ENCODE assay signal across 22 cellular contexts in genomic region chr11:82577246-82577645, GRCh38.
"Had no signal": no experiment of that assay in that cellular context is flagged by ENCODE, and none has a peak within 500 bp of the region (broad histone marks: within the 10 kb centered on the region; RNA-seq: fewer than 3 reads in every experiment).

No MANE protein-coding gene starts in this region.

- ATAC-seq: activated T-cell treated with anti-CD3 and anti-CD28 coated beads, Interleukin-2, amount 50 U/mL, for 72 hours; body of pancreas; right cardiac atrium had no signal

- H3K4me3 Mint-ChIP-seq: activated CD4-positive, alpha-beta memory T cell treated with anti-CD3 and anti-CD28 coated beads, Interleukin-2, amount 10 ng/mL, durations not matched to agents 7 days and 5 days; activated naive CD8-positive, alpha-beta T cell; activated T-cell treated with anti-CD3 and anti-CD28 coated beads, Interleukin-2, amount 50 U/mL, for 72 hours; nephron progenitor cell; stimulated activated naive CD8-positive, alpha-beta T cell treated with anti-CD3 and anti-CD28 coated beads, Interleukin-15, Interleukin-2, amounts not matched to agents 100 ng/mL and 50 ng/mL, for 24 hours; type B pancreatic cell had no signal

- H3K27ac Mint-ChIP-seq: activated CD4-positive, alpha-beta memory T cell treated with anti-CD3 and anti-CD28 coated beads, Interleukin-2, amount 10 ng/mL, durations not matched to agents 7 days and 5 days; activated naive CD8-positive, alpha-beta T cell; activated T-cell treated with anti-CD3 and anti-CD28 coated beads, Interleukin-2, amount 50 U/mL, for 72 hours; nephron progenitor cell; stimulated activated naive CD8-positive, alpha-beta T cell treated with anti-CD3 and anti-CD28 coated beads, Interleukin-15, Interleukin-2, amounts not matched to agents 100 ng/mL and 50 ng/mL, for 24 hours; type B pancreatic cell had no signal

- H3K9me3 Mint-ChIP-seq: activated CD4-positive, alpha-beta memory T cell treated with anti-CD3 and anti-CD28 coated beads, Interleukin-2, amount 10 ng/mL, durations not matched to agents 7 days and 5 days; activated T-cell treated with anti-CD3 and anti-CD28 coated beads, Interleukin-2, amount 50 U/mL, for 72 hours; nephron progenitor cell; stimulated activated naive CD8-positive, alpha-beta T cell treated with anti-CD3 and anti-CD28 coated beads, Interleukin-15, Interleukin-2, amounts not matched to agents 100 ng/mL and 50 ng/mL, for 24 hours; type B pancreatic cell had no signal

- H3K27me3 Mint-ChIP-seq: activated CD4-positive, alpha-beta memory T cell treated with anti-CD3 and anti-CD28 coated beads, Interleukin-2, amount 10 ng/mL, durations not matched to agents 7 days and 5 days had no signal

- H3K36me3 Mint-ChIP-seq: activated naive CD8-positive, alpha-beta T cell; type B pancreatic cell had no signal

- H3K36me3 ChIP-seq: prostate gland, suprapubic skin had no signal

- H3K9me3 ChIP-seq: body of pancreas, prostate gland had no signal

- H3K27ac ChIP-seq: body of pancreas, prostate gland, suprapubic skin had no signal

- H3K4me1 ChIP-seq: body of pancreas, prostate gland, suprapubic skin had no signal

- H3K4me3 ChIP-seq: body of pancreas, prostate gland, suprapubic skin had no signal

- H3K4me1 Mint-ChIP-seq: activated CD4-positive, alpha-beta memory T cell treated with anti-CD3 and anti-CD28 coated beads, Interleukin-2, amount 10 ng/mL, durations not matched to agents 7 days and 5 days had no signal

- H3K27me3 ChIP-seq: body of pancreas, suprapubic skin had no signal

- DNase-seq: activated CD4-positive, alpha-beta memory T cell treated with anti-CD3 and anti-CD28 coated beads, Interleukin-2, amount 10 ng/mL, durations not matched to agents 7 days and 5 days; activated CD8-positive, alpha-beta memory T cell treated with anti-CD3 and anti-CD28 coated beads, Interleukin-2, amount 50 U/mL, for 4 hours; activated gamma-delta T cell; activated T-cell treated with anti-CD3 and anti-CD28 coated beads, Interleukin-2, amount 50 U/mL, for 72 hours; body of pancreas; central memory CD4-positive, alpha-beta T cell; cortex of kidney; effector CD8-positive, alpha-beta T cell; foreskin fibroblast; kidney glomerular epithelial cell; mesenchymal stem cell; nephron progenitor cell; right cardiac atrium; small intestine; stimulated activated CD4-positive, alpha-beta T cell treated with anti-CD3 and anti-CD28 coated beads, Interleukin-4, amount 100 ng/mL, for 24 hours; stimulated activated CD8-positive, alpha-beta memory T cell treated with anti-CD3 and anti-CD28 coated beads, Interleukin-4, amount 100 ng/mL, for 48 hours; T1000 had no signal
